In the genomic region with DNA sequence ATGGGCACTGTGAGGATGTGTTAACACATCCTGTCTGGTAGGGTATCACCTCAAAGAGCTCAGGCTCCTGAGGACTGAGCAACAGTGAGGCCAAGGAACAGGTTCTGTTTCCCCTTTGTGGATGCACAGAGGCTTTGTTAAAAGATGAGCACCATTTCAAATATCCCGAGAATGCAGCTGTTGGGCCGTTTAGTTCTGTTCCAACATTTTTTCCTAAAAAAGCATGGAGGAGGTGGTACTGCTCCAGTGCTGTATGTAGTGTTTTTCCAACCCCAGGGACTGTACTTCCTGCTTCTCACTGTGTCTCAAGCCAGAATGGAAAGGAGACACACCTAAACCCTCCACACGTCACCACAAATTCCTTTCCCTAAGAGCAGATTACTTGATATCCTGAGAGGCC, we compare ENCODE assay signal across 11 cellular contexts. TPM values are rescaled to one million over a fixed set of nuclear protein-coding genes. Genes with fewer than 3 reads are reported as not detected.
DNase-seq lines count a peak whose midpoint lies in the region; ATAC-seq, FAIRE-seq and TF ChIP-seq lines count a peak whose summit lies in the region.
"Had no signal": no experiment of that assay in that cellular context is flagged by ENCODE, and none has a peak within 500 bp of the region (broad histone marks: within the 10 kb centered on the region; RNA-seq: fewer than 3 reads in every experiment).

No MANE protein-coding gene starts in this region.

- H3K9me2 ChIP-seq in HCT116 (ENCODE audit: insufficient read depth): no peaks in the 10 kb centered on the region; the same call in 1 of the 2 replicates

- H2AFZ ChIP-seq in HCT116 (ENCODE audit: low read depth, low read length, poor library complexity, severe bottlenecking) (no peak overlapping the region), keratinocyte (ENCODE audit: control insufficient read depth, low read length) (no peak overlapping the region)

- H3K4me3 Mint-ChIP-seq in CD8-positive, alpha-beta memory T cell: no peak overlapping the region

- H3K4me3 ChIP-seq in HCT116 (replicated peaks in 1 of 2; ENCODE audit: low read depth in 1 of 2, low read length in 2 of 2): peak overlapping the region in 1 of 2 experiments; percentile 15; a peak in 1 of 4 replicates
- H3K4me3 ChIP-seq in brain microvascular endothelial cell (ENCODE audit: low read depth, low read length): no peak overlapping the region
- no peak overlapping the region for H3K4me3 ChIP-seq in keratinocyte (ENCODE audit: control insufficient read depth in 2 of 3, extremely low read depth in 1 of 3, insufficient read depth in 2 of 3, low read depth in 1 of 3, low read length in 3 of 3)
- H3K4me3 ChIP-seq in thoracic aorta: no peak overlapping the region
- H3K4me3 ChIP-seq in CD8-positive, alpha-beta memory T cell (ENCODE audit: low read length): no peak overlapping the region

- RAD21 ChIA-PET in HCT116 (lab: Charles Lee; ENCODE audit: low non-redundant PET in 1 of 2, low total read pairs in 2 of 2, uncharacterized antibody in 2 of 2, unreplicated experiment in 2 of 2): no interaction called here

- TF ChIP-seq CTCF in HCT116 (IDR thresholded peaks at IDR 0.05 in 2 of 3, conservative IDR thresholded peaks at IDR 0.05 in 1 of 3; ENCODE audit: borderline replicate concordance in 1 of 3, insufficient read depth in 1 of 3, low read depth in 2 of 3, low read length in 2 of 3) (no peak), brain microvascular endothelial cell (IDR thresholded peaks at IDR 0.05; ENCODE audit: low read depth, low read length, missing control alignments) (no peak), keratinocyte (optimal IDR thresholded peaks at IDR 0.05 in 1 of 3, IDR thresholded peaks at IDR 0.05 in 1 of 3, conservative IDR thresholded peaks at IDR 0.05 in 1 of 3; ENCODE audit: extremely low read depth in 1 of 3, insufficient read depth in 2 of 3, low read length in 3 of 3) (no peak), thoracic aorta (IDR thresholded peaks at IDR 0.05) (no peak)

- no peak for TF ChIP-seq POLR2A in HCT116 (IDR thresholded peaks at IDR 0.05; ENCODE audit: borderline replicate concordance, extremely low read depth, insufficient read depth, insufficient read length)

- no peaks in the 10 kb centered on the region for H3K9me1 ChIP-seq in keratinocyte (ENCODE audit: control insufficient read depth, extremely low read depth, insufficient read depth, low read length)

- CTCF ChIA-PET in HCT116 (lab: Charles Lee): no interaction called here
- CTCF ChIA-PET in CD8-positive, alpha-beta memory T cell (lab: Charles Lee): no interaction called here

- peaks cover 9 to 30% of the 10 kb centered on the region in 2 donors for H3K27me3 Mint-ChIP-seq in CD8-positive, alpha-beta memory T cell

- H3K36me3 Mint-ChIP-seq in CD8-positive, alpha-beta memory T cell: peaks cover 0 to 17% (median 2%) of the 10 kb centered on the region in 3 donors

- H3K4me1 Mint-ChIP-seq in CD8-positive, alpha-beta memory T cell: peaks cover 3 to 8% (median 6%) of the 10 kb centered on the region in 3 donors

- peak; percentile 39 for ATAC-seq in HCT116
- peak; percentile 72 for ATAC-seq in thoracic aorta (ENCODE audit: insufficient number of reproducible peaks, low FRiP score, low read depth)
- ATAC-seq in GM18867 (IDR thresholded peaks at IDR 0.05; ENCODE audit: unreplicated experiment): no peak

- H3K4me2 ChIP-seq in HCT116 (ENCODE audit: low read length) (peak overlapping the region; percentile 64), keratinocyte (ENCODE audit: control insufficient read depth, extremely low read depth, insufficient read depth, low read depth, low read length) (peak overlapping the region; percentile 0)

- peaks cover 9 to 20% (median 15%) of the 10 kb centered on the region in 5 donors for H3K9me3 Mint-ChIP-seq in CD8-positive, alpha-beta memory T cell

- H3K9me3 ChIP-seq in HCT116 (ENCODE audit: control insufficient read depth in 1 of 2, insufficient read depth in 1 of 2, low read depth in 1 of 2, low read length in 2 of 2) (peaks cover 0 to 4% of the 10 kb centered on the region in 2 experiments; a peak in 1 of 4 replicates), keratinocyte (ENCODE audit: control insufficient read depth, low read depth, low read length) (no peaks in the 10 kb centered on the region), thoracic aorta (no peaks in the 10 kb centered on the region)
- no peaks in the 10 kb centered on the region for H3K9me3 ChIP-seq in CD8-positive, alpha-beta memory T cell (ENCODE audit: low read length)

- in situ Hi-C loops in brain microvascular endothelial cell (cut with HindIII; ENCODE audit: low pct_ligation_motif_present, low sequenced_read_pairs): no loop called here

- DNase-seq in HCT116 (ENCODE audit: low read depth, low spot score): peak; percentile 67
- peak; percentile 93 for DNase-seq in brain microvascular endothelial cell
- no peak for DNase-seq in keratinocyte (ENCODE audit: low read depth, low spot score)
- DNase-seq in thoracic aorta (ENCODE audit: low spot score): no peak
- no peak for DNase-seq in NCI-H510A treated with DMSO at 0.1 percent for 48 hours (lab: John Stamatoyannopoulos, UW)
- DNase-seq in CD8-positive, alpha-beta memory T cell: no peak
- DNase-seq in MV-4-11 (lab: John Stamatoyannopoulos, UW): no peak
- DNase-seq: activated CD4-positive, CD25-positive, alpha-beta regulatory T cell; NCI-H2107 had no signal

- H3K27me3 ChIP-seq in HCT116 (ENCODE audit: insufficient read depth, low read length) (no peaks in the 10 kb centered on the region), brain microvascular endothelial cell (replicated peaks) (no peaks in the 10 kb centered on the region), keratinocyte (ENCODE audit: control insufficient read depth, extremely low read depth, insufficient read depth, low read length) (no peaks in the 10 kb centered on the region), thoracic aorta (replicated peaks; ENCODE audit: insufficient read depth) (no peaks in the 10 kb centered on the region)
- no peaks in the 10 kb centered on the region for H3K27me3 ChIP-seq in CD8-positive, alpha-beta memory T cell (ENCODE audit: insufficient read depth, low read length, poor library complexity, severe bottlenecking)

- intact Hi-C loops in HCT116 (cut with micrococcal nuclease): no loop called here

- H4K20me1 ChIP-seq in HCT116 (ENCODE audit: insufficient read depth): no peaks in the 10 kb centered on the region
- no peaks in the 10 kb centered on the region for H4K20me1 ChIP-seq in keratinocyte (ENCODE audit: control insufficient read depth, extremely low read depth, insufficient read depth, low read length)

- dilution Hi-C loops in keratinocyte (cut with MboI; ENCODE audit: extremely low pct_ligation_motif_present, low sequenced_read_pairs): no loop called here

- H3K27ac Mint-ChIP-seq in CD8-positive, alpha-beta memory T cell: no peak overlapping the region

- H3K9ac ChIP-seq in HCT116 (ENCODE audit: low read length) (peak overlapping the region; percentile 39), keratinocyte (ENCODE audit: control insufficient read depth, extremely low read depth, insufficient read depth, low read length) (peak overlapping the region; percentile 11)

- no peak for TF ChIP-seq RAD21 in HCT116 (IDR thresholded peaks at IDR 0.05; ENCODE audit: low read depth)

- H3K27ac ChIP-seq in HCT116 (ENCODE audit: low read depth, low read length) (peak overlapping the region; percentile 42), brain microvascular endothelial cell (peak overlapping the region; percentile 99), keratinocyte (ENCODE audit: control insufficient read depth, insufficient read depth, low read length) (peak overlapping the region; percentile 86), thoracic aorta (peak overlapping the region; percentile 46 to 73)
- H3K27ac ChIP-seq in CD8-positive, alpha-beta memory T cell (ENCODE audit: low read depth, low read length): no peak overlapping the region

- peak; percentile 80 for FAIRE-seq in keratinocyte (lab: Jason Lieb, UNC)
- FAIRE-seq: islet of Langerhans had no signal

- POLR2A ChIA-PET in HCT116 (lab: Charles Lee): interaction anchor here (1.1 kb wide), 1 partner anchor 9 kb away, joined by 3 read pairs; no protein-coding TSS in a partner anchor
- POLR2A ChIA-PET in CD8-positive, alpha-beta memory T cell (lab: Charles Lee): no interaction called here

- H3K36me3 ChIP-seq in HCT116 (ENCODE audit: control insufficient read depth in 1 of 2, insufficient read depth in 2 of 2, low read length in 2 of 2): no peaks in the 10 kb centered on the region
- no peaks in the 10 kb centered on the region for H3K36me3 ChIP-seq in brain microvascular endothelial cell (replicated peaks)
- no peaks in the 10 kb centered on the region for H3K36me3 ChIP-seq in keratinocyte (ENCODE audit: control insufficient read depth in 2 of 2, extremely low read depth in 1 of 2, insufficient read depth in 2 of 2, low read length in 2 of 2)
- H3K36me3 ChIP-seq in thoracic aorta: no peaks in the 10 kb centered on the region
- H3K36me3 ChIP-seq in CD8-positive, alpha-beta memory T cell (ENCODE audit: insufficient read depth, low read length): no peaks in the 10 kb centered on the region

- peaks cover 56 to 60% of the 10 kb centered on the region in 2 experiments for H3K4me1 ChIP-seq in HCT116 (ENCODE audit: control insufficient read depth in 1 of 2, insufficient read depth in 2 of 2, low read length in 2 of 2)
- peaks cover 41% of the 10 kb centered on the region for H3K4me1 ChIP-seq in keratinocyte (ENCODE audit: control insufficient read depth, extremely low read depth, insufficient read depth, low read length)
- peaks cover 20 to 32% of the 10 kb centered on the region in 2 donors for H3K4me1 ChIP-seq in thoracic aorta (ENCODE audit: control insufficient read depth in 1 of 2, low read depth in 2 of 2)
- no peaks in the 10 kb centered on the region for H3K4me1 ChIP-seq in CD8-positive, alpha-beta memory T cell (ENCODE audit: insufficient read depth, low read length)

- no TSS peak for BruUV-seq in HCT116 (replicated peaks; lab: Mats Ljungman, UMichigan)

- no peaks in the 10 kb centered on the region for H3K79me2 ChIP-seq in HCT116 (ENCODE audit: insufficient read depth, low read length)
- H3K79me2 ChIP-seq in keratinocyte (ENCODE audit: control insufficient read depth, insufficient read depth, low read length): no peaks in the 10 kb centered on the region

TF ChIP-seq in HCT116, 20 proteins besides CTCF, POLR2A, EP300 and RAD21:
- no peak for TF ChIP-seq SRF (IDR thresholded peaks at IDR 0.05; ENCODE audit: low read depth)

RNA-seq across cellular contexts. Expression of a gene that starts 53.8 kb away (rescaled TPM):
- total RNA-seq in HCT116 (2021; ENCODE audit: unreplicated experiment) (33.8 TPM), thoracic aorta (10 to 100 TPM; 13.8 to 34.2 TPM)
- 10.7 and 12.1 TPM in 2 replicates for polyA plus RNA-seq in HCT116 (2012)
- polyA plus RNA-seq in keratinocyte: 11.4 to 22.4 TPM (median 19.7 TPM) in 3 replicates
- 98.8 TPM for polyA plus RNA-seq in keratinocyte (2011; ENCODE audit: low read depth)
- polyA plus RNA-seq in keratinocyte (2011; cell fraction: cytosol; rRNA removed): 10.7 and 21.3 TPM in 2 replicates
- polyA plus RNA-seq in keratinocyte (2011; cell fraction: nucleus; rRNA removed): 14.1 and 16.6 TPM in 2 replicates
- polyA plus RNA-seq in keratinocyte (2012; ENCODE audit: low replicate concordance): 20.7 and 24.5 TPM in 2 replicates
- polyA minus RNA-seq in keratinocyte: 10.6 to 20.8 TPM (median 14.6 TPM) in 3 replicates
- polyA minus RNA-seq in keratinocyte (2011; cell fraction: cytosol; rRNA and poly(A)+ RNA removed): 28.4 TPM
- polyA minus RNA-seq in keratinocyte (2011; cell fraction: nucleus; rRNA and poly(A)+ RNA removed): 12.0 and 20.0 TPM in 2 replicates
- 10 to 100 TPM; 21.9 to 27.1 TPM for total RNA-seq in CD8-positive, alpha-beta memory T cell
- 21.6 TPM for polyA plus RNA-seq in CD8-positive, alpha-beta memory T cell

Comparison
In these comparisons a context has a peak if more than half of its experiments do, and no peak if none do; other contexts are left out.
1. DNase-seq: peak in HCT116 (single experiment) and brain microvascular endothelial cell (single experiment); none in keratinocyte (single experiment), thoracic aorta (single experiment), NCI-H510A treated with DMSO at 0.1 percent for 48 hours (single experiment), CD8-positive, alpha-beta memory T cell (0 of 5) and MV-4-11 (single experiment).